Comparison of ENCODE assay signal across 14 cellular contexts in genomic region chr20:19760371-19760721, GRCh38. TPM values are rescaled to one million over a fixed set of nuclear protein-coding genes. Genes with fewer than 3 reads are reported as not detected.
DNase-seq lines count a peak whose midpoint lies in the region; ATAC-seq and TF ChIP-seq lines count a peak whose summit lies in the region.
"Had no signal": no experiment of that assay in that cellular context is flagged by ENCODE, and none has a peak within 500 bp of the region (broad histone marks: within the 10 kb centered on the region; RNA-seq: fewer than 3 reads in every experiment).

No MANE protein-coding gene starts in this region.

- no peak overlapping the region for H3K4me3 Mint-ChIP-seq in natural killer cell treated with Interleukin-12 subunit alpha and Interleukin-12 subunit beta and Interleukin-15 and Interleukin-18, amount 100 ng/mL, for 72 hours
- H3K4me3 Mint-ChIP-seq in natural killer cell = no peak overlapping the region

- no peak for TF ChIP-seq CTCF in natural killer cell (IDR thresholded peaks at IDR 0.05)
- TF ChIP-seq CTCF in hepatocyte (IDR thresholded peaks at IDR 0.05; ENCODE audit: poor library complexity) = no peak
- TF ChIP-seq CTCF in sigmoid colon (IDR thresholded peaks at IDR 0.05) = no peak

- H3K27ac Mint-ChIP-seq in natural killer cell treated with Interleukin-12 subunit alpha and Interleukin-12 subunit beta and Interleukin-15 and Interleukin-18, amount 100 ng/mL, for 72 hours = no peak overlapping the region
- H3K27ac Mint-ChIP-seq in natural killer cell = no peak overlapping the region
- H3K27ac Mint-ChIP-seq: stimulated activated naive B cell treated with anti-CD40 and anti-IgM and Interleukin-4, amounts not matched to agents 10 μg/mL and 1 μg/mL and 100 μg/mL, for 72 hours had no signal

- DNase-seq in natural killer cell treated with Interleukin-12 subunit alpha and Interleukin-12 subunit beta and Interleukin-15 and Interleukin-18, amount 100 ng/mL, for 72 hours (ENCODE audit: low spot score) = no peak
- DNase-seq in natural killer cell (no peak), hepatocyte (ENCODE audit: low spot score) (no peak), sigmoid colon (no peak), posterior vena cava (ENCODE audit: low spot score) (no peak), NCI-H1092 treated with DMSO at 0.1 percent for 48 hours (lab: John Stamatoyannopoulos, UW) (no peak), OCI-M1 (lab: John Stamatoyannopoulos, UW) (no peak), medulla oblongata (ENCODE audit: extremely low spot score) (no peak)
- DNase-seq: ACHN; hippocampal formation; NCI-H146; stimulated activated naive B cell treated with anti-CD40 and anti-IgM and Interleukin-4, amounts not matched to agents 10 μg/mL and 1 μg/mL and 100 μg/mL, for 72 hours had no signal

- no peaks in the 10 kb centered on the region for H3K9me2 ChIP-seq in hepatocyte (replicated peaks; ENCODE audit: insufficient read depth)

- H3K27me3 Mint-ChIP-seq in natural killer cell treated with Interleukin-12 subunit alpha and Interleukin-12 subunit beta and Interleukin-15 and Interleukin-18, amount 100 ng/mL, for 72 hours = peaks cover 29 to 35% of the 10 kb centered on the region in 2 donors
- peaks cover 39 to 40% of the 10 kb centered on the region in 2 donors for H3K27me3 Mint-ChIP-seq in natural killer cell (ENCODE audit: low read depth in 2 of 2)

- 91% methylated on average over 3 of the region's 3 CpGs for WGBS in hepatocyte (ENCODE audit: low lambda C conversion rate, missing lambda C conversion rate)
- WGBS in sigmoid colon, 2 donors = 81 to 89% methylated on average over 3 of the region's 3 CpGs

- H2AFZ ChIP-seq in hepatocyte = no peak overlapping the region

- peak overlapping the region; percentile 96 for H3K4me2 ChIP-seq in hepatocyte

- peak overlapping the region; percentile 51 for H3K27ac ChIP-seq in hepatocyte
- H3K27ac ChIP-seq in sigmoid colon = peak overlapping the region; percentile 92 to 96 (median 94)

- peaks cover 23% of the 10 kb centered on the region for H3K4me1 ChIP-seq in hepatocyte (ENCODE audit: insufficient read depth)
- peaks cover 0 to 33% (median 29%) of the 10 kb centered on the region in 4 donors for H3K4me1 ChIP-seq in sigmoid colon

- no peaks in the 10 kb centered on the region for H3K9me3 Mint-ChIP-seq in natural killer cell treated with Interleukin-12 subunit alpha and Interleukin-12 subunit beta and Interleukin-15 and Interleukin-18, amount 100 ng/mL, for 72 hours
- no peaks in the 10 kb centered on the region for H3K9me3 Mint-ChIP-seq in natural killer cell
- H3K9me3 Mint-ChIP-seq: stimulated activated naive B cell treated with anti-CD40 and anti-IgM and Interleukin-4, amounts not matched to agents 10 μg/mL and 1 μg/mL and 100 μg/mL, for 72 hours had no signal

- intact Hi-C loops in natural killer cell (cut with micrococcal nuclease) (no loop called here), sigmoid colon (cut with DNase I) (no loop called here), posterior vena cava (cut with DNase I) (no loop called here)

- H3K9me3 ChIP-seq in hepatocyte (ENCODE audit: low read depth) (no peaks in the 10 kb centered on the region), sigmoid colon (no peaks in the 10 kb centered on the region)

- no peaks in the 10 kb centered on the region for H3K36me3 Mint-ChIP-seq in natural killer cell treated with Interleukin-12 subunit alpha and Interleukin-12 subunit beta and Interleukin-15 and Interleukin-18, amount 100 ng/mL, for 72 hours
- H3K36me3 Mint-ChIP-seq in natural killer cell = no peaks in the 10 kb centered on the region

- peak; percentile 19 to 25 for ATAC-seq in natural killer cell treated with Interleukin-12 subunit alpha and Interleukin-12 subunit beta and Interleukin-15 and Interleukin-18, amount 100 ng/mL, for 72 hours
- no peak for ATAC-seq in natural killer cell
- ATAC-seq: left colon had no signal

- no peak for TF ChIP-seq POLR2A in sigmoid colon (IDR thresholded peaks at IDR 0.05)

- peaks cover 42% of the 10 kb centered on the region for H3K79me2 ChIP-seq in hepatocyte

- TF ChIP-seq EP300 in sigmoid colon (IDR thresholded peaks at IDR 0.05) = no peak

- no peak overlapping the region for H3K4me3 ChIP-seq in hepatocyte
- H3K4me3 ChIP-seq in sigmoid colon = no peak overlapping the region
- H3K4me3 ChIP-seq: skin epidermis had no signal

- H3K4me1 Mint-ChIP-seq in natural killer cell treated with Interleukin-12 subunit alpha and Interleukin-12 subunit beta and Interleukin-15 and Interleukin-18, amount 100 ng/mL, for 72 hours (ENCODE audit: low read depth in 2 of 2) = no peaks in the 10 kb centered on the region
- no peaks in the 10 kb centered on the region for H3K4me1 Mint-ChIP-seq in natural killer cell

- H3K27me3 ChIP-seq in hepatocyte (no peaks in the 10 kb centered on the region), sigmoid colon (no peaks in the 10 kb centered on the region)

- no peaks in the 10 kb centered on the region for H4K20me1 ChIP-seq in hepatocyte (ENCODE audit: insufficient read depth, poor library complexity, severe bottlenecking)

- H3K36me3 ChIP-seq in hepatocyte (replicated peaks; ENCODE audit: insufficient read depth, low read depth) (no peaks in the 10 kb centered on the region), sigmoid colon (no peaks in the 10 kb centered on the region)

RNA-seq across cellular contexts. Expression of gene RIN2, which starts 2.3 kb away (rescaled TPM):
- not detected for total RNA-seq in natural killer cell treated with Interleukin-12 subunit alpha and Interleukin-12 subunit beta and Interleukin-15 and Interleukin-18, amount 100 ng/mL, for 72 hours
- total RNA-seq in natural killer cell (1 to 10 TPM in 2 of 3 donors, under 1 TPM in 1; 0.72 to 2.7 (median 2.7) TPM), hepatocyte (33.4 and 39.0 TPM in 2 replicates), sigmoid colon (10 to 100 TPM; 54.2 to 73.7 (median 57.8) TPM), posterior vena cava (10 to 100 TPM; 49.2 to 68.0 TPM)
- polyA plus RNA-seq in hepatocyte (22.3 and 24.5 TPM in 2 replicates), sigmoid colon (10 to 100 TPM; 13.4 to 21.0 (median 16.7) TPM)

Comparison
In these comparisons a context has a peak if more than half of its experiments do, and no peak if none do; other contexts are left out.
1. ATAC-seq: peak in natural killer cell treated with Interleukin-12 subunit alpha and Interleukin-12 subunit beta and Interleukin-15 and Interleukin-18, amount 100 ng/mL, for 72 hours (2 of 2); none in natural killer cell (0 of 3).